Comparison of ENCODE assay signal across 18 cellular contexts in genomic region chr2:174772492-174772801, GRCh38. TPM values are rescaled to one million over a fixed set of nuclear protein-coding genes. Genes with fewer than 3 reads are reported as not detected.
DNase-seq lines count a peak whose midpoint lies in the region; ATAC-seq, FAIRE-seq and TF ChIP-seq lines count a peak whose summit lies in the region.
"Had no signal": no experiment of that assay in that cellular context is flagged by ENCODE, and none has a peak within 500 bp of the region (broad histone marks: within the 10 kb centered on the region; RNA-seq: fewer than 3 reads in every experiment).

No MANE protein-coding gene starts in this region.

- WGBS in HepG2 (ENCODE audit: low lambda C conversion rate) = 34% methylated on average over 5 of the region's 5 CpGs
- WGBS in right lobe of liver (ENCODE audit: insufficient coverage, low coverage, low lambda C conversion rate, missing lambda C conversion rate) = 71% methylated on average over 5 of the region's 5 CpGs
- 68 to 77% methylated on average over 5 of the region's 5 CpGs for WGBS in ectodermal cell, 2 experiments

- CTCF ChIA-PET in HepG2 (lab: Yijun Ruan, JAX; ENCODE audit: low intra/inter-chr PET ratio, low total read pairs) = interaction anchor here (1.0 to 2.4 kb wide), 2 partner anchors 213 to 510 kb away, joined by 3 to 28 read pairs; no protein-coding TSS in a partner anchor

- H3K79me2 ChIP-seq in HepG2 (ENCODE audit: insufficient read depth, low read length) = no peaks in the 10 kb centered on the region

- H3K9me3 Mint-ChIP-seq in nephron = no peaks in the 10 kb centered on the region
- H3K9me3 Mint-ChIP-seq: activated CD4-positive, alpha-beta memory T cell treated with anti-CD3 and anti-CD28 coated beads for 36 hours; IgD-negative memory B cell had no signal

- H3K27ac ChIP-seq in HepG2 (ENCODE audit: extremely low read length, insufficient read depth, low read length) (no peak overlapping the region), right lobe of liver (no peak overlapping the region), ectodermal cell (ENCODE audit: insufficient read depth, low read depth, low read length, poor library complexity, severe bottlenecking) (peak overlapping the region; percentile 71), vagina (peak overlapping the region; percentile 66)
- H3K27ac ChIP-seq: SK-N-MC had no signal

- no peaks in the 10 kb centered on the region for H3K27me3 Mint-ChIP-seq in nephron (ENCODE audit: low read depth)
- H3K27me3 Mint-ChIP-seq: activated CD4-positive, alpha-beta memory T cell treated with anti-CD3 and anti-CD28 coated beads for 36 hours; IgD-negative memory B cell had no signal

- no peak for FAIRE-seq in HepG2 (lab: Jason Lieb, UNC)
- FAIRE-seq: frontal cortex, GM19239 had no signal

- in situ Hi-C loops in HepG2 (cut with HindIII; ENCODE audit: extremely low pct_ligation_motif_present, low pct_unique_long_range_greater_than_20kb) = loop anchor here (5.0 kb wide), 1 partner anchor 215 kb away; no protein-coding TSS in a partner anchor
- in situ Hi-C loops in KBM-7 (cut with MboI; ENCODE audit: low pct_unique_long_range_greater_than_20kb, low sequenced_read_pairs) = loop anchor here (25.0 kb wide), 1 partner anchor 215 kb away; no protein-coding TSS in a partner anchor

- H3K4me1 ChIP-seq in HepG2 (ENCODE audit: insufficient read depth, low read length) = peaks cover 8% of the 10 kb centered on the region
- H3K4me1 ChIP-seq in right lobe of liver = no peaks in the 10 kb centered on the region
- peaks cover 24% of the 10 kb centered on the region for H3K4me1 ChIP-seq in ectodermal cell (ENCODE audit: control insufficient read depth, insufficient read depth, low read length)
- H3K4me1 ChIP-seq in vagina = peaks cover 13% of the 10 kb centered on the region

- no peak for TF ChIP-seq EP300 in HepG2 (IDR thresholded peaks at IDR 0.05; ENCODE audit: low read depth in 2 of 2, low read length in 2 of 2)
- TF ChIP-seq EP300 in HepG2 (CRISPR knock-in tag; IDR thresholded peaks at IDR 0.05; ENCODE audit: borderline replicate concordance) = no peak

- H3K27ac Mint-ChIP-seq in nephron = peak overlapping the region; percentile 52 to 82 (median 62)
- H3K27ac Mint-ChIP-seq: activated CD4-positive, alpha-beta memory T cell treated with anti-CD3 and anti-CD28 coated beads for 36 hours; IgD-negative memory B cell had no signal

- no peaks in the 10 kb centered on the region for H4K20me1 ChIP-seq in HepG2 (ENCODE audit: insufficient read depth, low read length)

- H3K4me2 ChIP-seq in HepG2 (ENCODE audit: low read depth, low read length) = peak overlapping the region; percentile 79

- H3K9me3 ChIP-seq in HepG2 (ENCODE audit: low read length) (no peaks in the 10 kb centered on the region), right lobe of liver (no peaks in the 10 kb centered on the region), ectodermal cell (ENCODE audit: control insufficient read depth, low read length) (no peaks in the 10 kb centered on the region), vagina (no peaks in the 10 kb centered on the region)

- TF ChIP-seq CTCF in HepG2 (CRISPR knock-in tag; IDR thresholded peaks at IDR 0.05) = no peak
- TF ChIP-seq CTCF in right lobe of liver (IDR thresholded peaks at IDR 0.05) = no peak
- no peak for TF ChIP-seq CTCF in nephron (IDR thresholded peaks at IDR 0.05; ENCODE audit: unreplicated experiment in 3 of 3)
- no peak for TF ChIP-seq CTCF in vagina (IDR thresholded peaks at IDR 0.05)

- no peak for TF ChIP-seq RAD21 in HepG2 (CRISPR knock-in tag; IDR thresholded peaks at IDR 0.05)

- DNase-seq in HepG2 (ENCODE audit: low spot score) (no peak), right lobe of liver (no peak), vagina (ENCODE audit: extremely low spot score in 2 of 2) (no peak), T-helper 9 cell (no peak), KBM-7 (no peak)
- DNase-seq: activated CD4-positive, alpha-beta memory T cell treated with anti-CD3 and anti-CD28 coated beads for 36 hours; effector CD8-positive, alpha-beta T cell; GF-D8; NCI-H2171 treated with DMSO at 0.1 percent for 48 hours; NK-92 treated with Interleukin-12 subunit alpha and Interleukin-12 subunit beta, amount 100 ng/mL, for 24 hours had no signal

- H3K4me3 ChIP-seq in HepG2 (replicated peaks in 1 of 3; ENCODE audit: insufficient read depth in 1 of 3, low read depth in 2 of 3, low read length in 3 of 3) (peak overlapping the region; percentile 4 to 53 (median 27); a peak in 5 of 6 replicates), right lobe of liver (no peak overlapping the region), ectodermal cell (ENCODE audit: insufficient read depth, low read depth, low read length) (no peak overlapping the region), vagina (no peak overlapping the region)
- H3K4me3 ChIP-seq: SK-N-MC had no signal

- POLR2A ChIA-PET in HepG2 (lab: Yijun Ruan, JAX) = no interaction called here

- no TSS peak for BruUV-seq in HepG2 (replicated peaks; lab: Mats Ljungman, UMichigan)

- TF ChIP-seq POLR2A in HepG2 (IDR thresholded peaks at IDR 0.05; ENCODE audit: insufficient read depth in 1 of 2, low read depth in 2 of 2, low read length in 2 of 2) (no peak), right lobe of liver (IDR thresholded peaks at IDR 0.05) (no peak), vagina (IDR thresholded peaks at IDR 0.05) (no peak)

- ATAC-seq in HepG2 (no peak; the same call in 2 of the 3 replicates), right lobe of liver (no peak), GM21515 (IDR thresholded peaks at IDR 0.05; ENCODE audit: unreplicated experiment) (no peak)

- intact Hi-C loops in HepG2 (cut with micrococcal nuclease; ENCODE audit: unreplicated experiment) (no loop called here), right lobe of liver (cut with DNase I) (loop anchor here (5.0 kb wide), 1 partner anchor 215 kb away; no protein-coding TSS in a partner anchor), vagina (cut with DNase I) (loop anchor here (5.0 kb wide), 1 partner anchor 215 kb away; no protein-coding TSS in a partner anchor)

- H3K36me3 ChIP-seq in HepG2 (replicated peaks in 1 of 2; ENCODE audit: control insufficient read depth in 1 of 2, insufficient read depth in 2 of 2, low read length in 2 of 2) (no peaks in the 10 kb centered on the region), right lobe of liver (no peaks in the 10 kb centered on the region), ectodermal cell (ENCODE audit: control insufficient read depth, insufficient read depth, low read length) (no peaks in the 10 kb centered on the region), vagina (no peaks in the 10 kb centered on the region)

- no peak overlapping the region for H3K9ac ChIP-seq in HepG2 (ENCODE audit: insufficient read depth, low read depth, low read length)

- no peaks in the 10 kb centered on the region for H3K36me3 Mint-ChIP-seq in nephron (ENCODE audit: low read depth)
- H3K36me3 Mint-ChIP-seq: activated CD4-positive, alpha-beta memory T cell treated with anti-CD3 and anti-CD28 coated beads for 36 hours; IgD-negative memory B cell had no signal

- peaks cover 1 to 33% of the 10 kb centered on the region in 2 experiments; a peak in 2 of 5 replicates for H3K27me3 ChIP-seq in HepG2 (ENCODE audit: control insufficient read depth in 1 of 2, insufficient read depth in 2 of 2, low read length in 2 of 2)
- no peaks in the 10 kb centered on the region for H3K27me3 ChIP-seq in right lobe of liver
- no peaks in the 10 kb centered on the region for H3K27me3 ChIP-seq in ectodermal cell (ENCODE audit: control insufficient read depth, insufficient read depth, low read length, poor library complexity, severe bottlenecking)
- H3K27me3 ChIP-seq in vagina = no peaks in the 10 kb centered on the region

- H2AFZ ChIP-seq in HepG2 (ENCODE audit: low read length) = peak overlapping the region; percentile 12

- H3K4me3 Mint-ChIP-seq in nephron = no peak overlapping the region
- H3K4me3 Mint-ChIP-seq: activated CD4-positive, alpha-beta memory T cell treated with anti-CD3 and anti-CD28 coated beads for 36 hours had no signal

- peaks cover 60% of the 10 kb centered on the region for H3K4me1 Mint-ChIP-seq in nephron

TF ChIP-seq in HepG2, 621 proteins besides CTCF, POLR2A, EP300 and RAD21 (continues in another document):
- no peak for TF ChIP-seq KDM3A (CRISPR knock-in tag; IDR thresholded peaks at IDR 0.05; ENCODE audit: low read depth)

RNA-seq across cellular contexts. Expression of gene CHRNA1, which starts 8.2 kb away (rescaled TPM):
- total RNA-seq in HepG2 (2016; rRNA removed; fragmentation: Illumina TruSeq; extraction: Trizol) = not detected in 2 replicates
- not detected in 2 replicates for total RNA-seq in HepG2 (2016; cell fraction: cytosol; rRNA removed; fragmentation: Illumina TruSeq; extraction: Trizol; ENCODE audit: low read depth)
- not detected in 2 replicates for total RNA-seq in HepG2 (2016; cell fraction: insoluble cytoplasmic fraction; rRNA removed; fragmentation: Illumina TruSeq; extraction: Trizol)
- total RNA-seq in HepG2 (2016; cell fraction: membrane; rRNA removed; fragmentation: Illumina TruSeq; extraction: Trizol) = not detected in 2 replicates
- not detected in 2 replicates for total RNA-seq in HepG2 (2016; cell fraction: nucleus; rRNA removed; fragmentation: Illumina TruSeq; extraction: Trizol)
- polyA plus RNA-seq in HepG2 (2011; rRNA removed) = not detected in 2 replicates
- not detected in 2 replicates for polyA plus RNA-seq in HepG2 (2011; cell fraction: cytosol; rRNA removed)
- not detected in 2 replicates for polyA plus RNA-seq in HepG2 (2011; cell fraction: nucleus; rRNA removed)
- not detected in 2 replicates for polyA plus RNA-seq in HepG2 (2012)
- not detected in 2 replicates for polyA plus RNA-seq in HepG2 (2016; cell fraction: cytosol; fragmentation: Illumina TruSeq; extraction: Trizol; ENCODE audit: low read depth)
- not detected in 2 replicates for polyA plus RNA-seq in HepG2 (2016; cell fraction: insoluble cytoplasmic fraction; fragmentation: Illumina TruSeq; extraction: Trizol; ENCODE audit: low read depth)
- not detected in 2 replicates for polyA plus RNA-seq in HepG2 (2016; cell fraction: membrane; fragmentation: Illumina TruSeq; extraction: Trizol; ENCODE audit: low read depth)
- not detected in 2 replicates for polyA plus RNA-seq in HepG2 (2016; cell fraction: nucleus; fragmentation: Illumina TruSeq; extraction: Trizol; ENCODE audit: insufficient read depth, low read depth)
- not detected in 2 replicates for polyA minus RNA-seq in HepG2 (2011; rRNA and poly(A)+ RNA removed; ENCODE audit: low replicate concordance)
- polyA minus RNA-seq in HepG2 (2011; cell fraction: cytosol; rRNA and poly(A)+ RNA removed) = not detected in 2 replicates
- polyA minus RNA-seq in HepG2 (2011; cell fraction: nucleus; rRNA and poly(A)+ RNA removed) = not detected in 2 replicates
- under 1 TPM in 1 of 6 experiments, not detected in 5; 0.19 TPM for total RNA-seq in right lobe of liver
- not detected for polyA plus RNA-seq in ectodermal cell (2013, experiment 1 of 4)
- polyA plus RNA-seq in ectodermal cell (2013, experiment 2 of 4) = 0.11 TPM
- polyA plus RNA-seq in ectodermal cell (2013, experiment 3 of 4) = not detected
- not detected for polyA plus RNA-seq in ectodermal cell (2013, experiment 4 of 4)
- not detected for total RNA-seq in vagina
- total RNA-seq: activated CD4-positive, alpha-beta memory T cell treated with anti-CD3 and anti-CD28 coated beads for 36 hours; frontal cortex; kidney epithelial cell had no signal

Comparison
In these comparisons a context has a peak if more than half of its experiments do, and no peak if none do; other contexts are left out.
1. H3K4me3 ChIP-seq: peak in HepG2 (3 of 3); none in right lobe of liver (0 of 3), ectodermal cell (single experiment) and vagina (0 of 2).
2. H3K27ac ChIP-seq: peak in ectodermal cell (single experiment) and vagina (single experiment); none in HepG2 (single experiment) and right lobe of liver (0 of 3).